20 cellular contexts compared by ENCODE assay signal in genomic region chr22:49533886-49534285, GRCh38.
"Had no signal": no experiment of that assay in that cellular context is flagged by ENCODE, and none has a peak within 500 bp of the region (broad histone marks: within the 10 kb centered on the region; RNA-seq: fewer than 3 reads in every experiment).

No MANE protein-coding gene starts in this region.

- H3K36me3 ChIP-seq: cardiac muscle cell, ovary, stomach had no signal

- H3K27ac ChIP-seq: body of pancreas, cardiac muscle cell, ovary, psoas muscle, stomach had no signal

- H3K4me3 ChIP-seq: body of pancreas, cardiac muscle cell, ovary, psoas muscle, stomach had no signal

- ATAC-seq: activated T-helper 17 cell treated with anti-CD3 and anti-CD28 coated beads, Interleukin-2, amount 50 U/mL, for 72 hours; body of pancreas; left lobe of liver; naive thymus-derived CD8-positive, alpha-beta T cell; right cardiac atrium; stimulated activated effector memory CD8-positive, alpha-beta T cell treated with anti-CD3 and anti-CD28 coated beads, Interleukin-12 subunit alpha, Interleukin-12 subunit beta, amount 100 ng/mL, for 72 hours had no signal

- DNase-seq: activated CD8-positive, alpha-beta memory T cell treated with anti-CD3 and anti-CD28 coated beads for 24 hours; activated CD8-positive, alpha-beta memory T cell treated with anti-CD3 and anti-CD28 coated beads, Interleukin-2, amount 50 U/mL, for 4 hours; activated naive CD4-positive, alpha-beta T cell treated with anti-CD3 and anti-CD28 coated beads for 36 hours; activated T-cell treated with anti-CD3 and anti-CD28 coated beads, Interleukin-2, amount 50 U/mL, for 24 hours; dermis blood vessel endothelial cell; effector CD8-positive, alpha-beta T cell; foreskin melanocyte; naive thymus-derived CD8-positive, alpha-beta T cell; psoas muscle; right cardiac atrium; stimulated activated CD4-positive, alpha-beta T cell treated with anti-CD3 and anti-CD28 coated beads, Interleukin-1b, Interleukin-23, amount 100 ng/mL, for 48 hours; stomach; T-helper 1 cell; trophoblast cell had no signal

- H3K27me3 ChIP-seq: body of pancreas, cardiac muscle cell, ovary had no signal

- H3K9me3 ChIP-seq: body of pancreas, ovary, psoas muscle, stomach had no signal

- H3K4me1 ChIP-seq: body of pancreas, psoas muscle, stomach had no signal
